Comparison of ENCODE assay signal across 3 cellular contexts in the genomic region with DNA sequence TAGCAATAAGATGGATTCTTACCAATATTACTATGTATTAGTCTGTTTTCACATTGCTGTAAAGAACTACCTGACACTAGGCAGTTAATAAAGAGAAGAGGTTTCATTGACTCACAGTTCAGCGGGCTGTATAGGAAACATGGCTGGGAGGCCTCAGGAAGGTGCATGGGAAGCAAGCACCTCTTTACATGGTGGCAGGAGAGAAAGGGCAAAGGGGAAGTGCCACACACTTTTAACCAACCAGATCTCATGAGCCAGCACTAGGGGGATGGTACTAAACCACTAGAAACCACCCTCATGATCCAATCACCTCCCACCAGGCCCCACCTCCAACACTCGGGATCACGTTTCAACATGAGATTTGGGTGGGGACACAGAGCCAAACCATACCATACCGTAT.
TF ChIP-seq lines count a peak whose summit lies in the region.

No MANE protein-coding gene starts in this region.

TF ChIP-seq in HEK293, 187 proteins besides CTCF, POLR2A, EP300 and RAD21:
- TF ChIP-seq SP2 (tag by site-specific recombination; IDR thresholded peaks at IDR 0.05) (peak; percentile 30; the same call in 1 of the 2 replicates), ZFP41 (tag by site-specific recombination; IDR thresholded peaks at IDR 0.05; ENCODE audit: borderline replicate concordance) (no peak), ZNF596 (tag by site-specific recombination; IDR thresholded peaks at IDR 0.05) (no peak), ZNF585B (tag by site-specific recombination; IDR thresholded peaks at IDR 0.05) (no peak)

TF ChIP-seq in K562, 482 proteins besides CTCF, POLR2A, EP300 and RAD21:
- TF ChIP-seq RNF2 (IDR thresholded peaks at IDR 0.05) (no peak), HIVEP1 (CRISPR knock-in tag; IDR thresholded peaks at IDR 0.05) (no peak), SPI1 (IDR thresholded peaks at IDR 0.05; ENCODE audit: borderline replicate concordance, low read depth, low read length) (peak; percentile 66)
- TF ChIP-seq, protein P1, sequence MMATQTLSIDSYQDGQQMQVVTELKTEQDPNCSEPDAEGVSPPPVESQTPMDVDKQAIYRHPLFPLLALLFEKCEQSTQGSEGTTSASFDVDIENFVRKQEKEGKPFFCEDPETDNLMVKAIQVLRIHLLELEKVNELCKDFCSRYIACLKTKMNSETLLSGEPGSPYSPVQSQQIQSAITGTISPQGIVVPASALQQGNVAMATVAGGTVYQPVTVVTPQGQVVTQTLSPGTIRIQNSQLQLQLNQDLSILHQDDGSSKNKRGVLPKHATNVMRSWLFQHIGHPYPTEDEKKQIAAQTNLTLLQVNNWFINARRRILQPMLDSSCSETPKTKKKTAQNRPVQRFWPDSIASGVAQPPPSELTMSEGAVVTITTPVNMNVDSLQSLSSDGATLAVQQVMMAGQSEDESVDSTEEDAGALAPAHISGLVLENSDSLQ (IDR thresholded peaks at IDR 0.05): no peak

TF ChIP-seq in HEK293T, 16 proteins besides CTCF, POLR2A, EP300 and RAD21:
- TF ChIP-seq, protein P1 (IDR thresholded peaks at IDR 0.05): no peak
- TF ChIP-seq ARNT (IDR thresholded peaks at IDR 0.05) (no peak), SUZ12 (IDR thresholded peaks at IDR 0.05) (no peak), HDGF (IDR thresholded peaks at IDR 0.05; ENCODE audit: borderline replicate concordance) (no peak), BHLHE40 (IDR thresholded peaks at IDR 0.05; ENCODE audit: borderline replicate concordance) (no peak), CTBP1 (IDR thresholded peaks at IDR 0.05; ENCODE audit: borderline replicate concordance) (no peak), FOXM1 (IDR thresholded peaks at IDR 0.05; ENCODE audit: borderline replicate concordance) (no peak), ZNF384 (IDR thresholded peaks at IDR 0.05) (no peak), SP1 (IDR thresholded peaks at IDR 0.05) (no peak), FOXA1 (IDR thresholded peaks at IDR 0.05) (no peak), L3MBTL2 (conservative IDR thresholded peaks at IDR 0.05) (no peak), ELF4 (IDR thresholded peaks at IDR 0.05) (no peak), TARDBP (IDR thresholded peaks at IDR 0.05) (no peak), FOXK2 (IDR thresholded peaks at IDR 0.05) (no peak), LEF1 (IDR thresholded peaks at IDR 0.05; ENCODE audit: borderline replicate concordance) (no peak), NFRKB (IDR thresholded peaks at IDR 0.05) (no peak)
